ENCODE assay signal across 9 cellular contexts in genomic region chr3:28000608-28001007, GRCh38.
"Had no signal": no experiment of that assay in that cellular context is flagged by ENCODE, and none has a peak within 500 bp of the region (broad histone marks: within the 10 kb centered on the region; RNA-seq: fewer than 3 reads in every experiment).

No MANE protein-coding gene starts in this region.

- H2AFZ ChIP-seq: GM23248 had no signal

- H3K4me1 ChIP-seq: HAP-1 had no signal

- ATAC-seq: HCT116, HepG2 had no signal

- H3K9ac ChIP-seq: GM23248 had no signal

- H3K27ac ChIP-seq: GM23248, HL-60 had no signal

- H3K4me3 ChIP-seq: GM23248, HAP-1 had no signal

- H3K9me3 ChIP-seq: HAP-1 had no signal

- DNase-seq: GM23248, GOT3, H7, HFFc6, KBM-7 had no signal

- H3K36me3 ChIP-seq: HAP-1 had no signal
